7 cellular contexts compared by ENCODE assay signal in the genomic region with DNA sequence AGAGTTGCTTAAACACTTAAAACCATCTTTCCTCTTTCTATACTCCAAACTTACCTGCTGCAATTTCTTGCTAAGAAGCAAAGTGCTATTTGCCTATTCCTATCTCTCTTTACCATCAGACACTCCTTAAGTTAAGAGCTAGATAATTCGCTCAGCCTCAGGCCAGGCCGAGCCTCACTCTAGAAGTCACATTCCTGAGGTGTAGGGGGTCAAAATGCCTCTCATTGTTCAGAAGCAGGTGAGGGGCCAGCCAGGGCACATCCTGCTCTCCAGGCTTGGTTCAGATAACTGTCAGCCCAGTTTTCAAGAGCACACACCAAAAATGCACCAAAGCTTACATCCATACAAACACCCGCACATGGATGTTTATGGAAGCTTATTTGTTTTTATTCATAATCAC.
A peak's percentile ranks its signal among the peaks of the same experiment; 100 is the strongest.
DNase-seq lines count a peak whose midpoint lies in the region; ATAC-seq and TF ChIP-seq lines count a peak whose summit lies in the region.
"Not testable (repeated sequence)": the region's sequence is repeated elsewhere in the genome, so short reads cannot be mapped to it uniquely, and the experiment has no call there.

No MANE protein-coding gene starts in this region.

- not testable (repeated sequence) for TF ChIP-seq CTCF in WTC11 (IDR thresholded peaks at IDR 0.05); hepatocyte (IDR thresholded peaks at IDR 0.05; ENCODE audit: poor library complexity)

- POLR2A ChIA-PET in WTC11 (lab: Charles Lee), result not testable (repeated sequence)

- not testable (repeated sequence) for H2BK5ac ChIP-seq in trophoblast cell (ENCODE audit: low read depth, low read length, poor library complexity)

- H4K91ac ChIP-seq in trophoblast cell (ENCODE audit: low read depth, low read length), result not testable (repeated sequence)

- peaks cover 19% of the 10 kb centered on the region for H3K4me1 Mint-ChIP-seq in WTC11

- peak; percentile 92 for ATAC-seq in WTC11

- H3K79me2 ChIP-seq in hepatocyte; trophoblast cell (ENCODE audit: control insufficient read depth, insufficient read depth, low read length, poor library complexity): not testable (repeated sequence)

- H3K36me3 ChIP-seq in KOPT-K1 (ENCODE audit: insufficient read depth, low read length); hepatocyte (replicated peaks; ENCODE audit: insufficient read depth, low read depth); trophoblast cell (ENCODE audit: control insufficient read depth in 1 of 2, insufficient read depth in 2 of 2, low read length in 2 of 2): not testable (repeated sequence)

- H4K12ac ChIP-seq in trophoblast cell (ENCODE audit: low read depth, low read length), result not testable (repeated sequence)

- H3K27me3 Mint-ChIP-seq in WTC11 (ENCODE audit: low read depth), result not testable (repeated sequence)

- not testable (repeated sequence) for H3K4me2 ChIP-seq in hepatocyte; trophoblast cell (ENCODE audit: low read length)

- H3K27ac Mint-ChIP-seq in WTC11, result peak overlapping the region; percentile 87; the same call in 1 of the 2 replicates

- not testable (repeated sequence) for H3K14ac ChIP-seq in trophoblast cell (ENCODE audit: low read length)

- H3K36me3 Mint-ChIP-seq in WTC11, result not testable (repeated sequence)

- not testable (repeated sequence) for H3K23ac ChIP-seq in trophoblast cell (ENCODE audit: low read length)

- not testable (repeated sequence) for H3K4me3 ChIP-seq in hepatocyte; trophoblast cell (ENCODE audit: low read depth, low read length)

- not testable (repeated sequence) for H4K8ac ChIP-seq in trophoblast cell (ENCODE audit: low read depth, low read length)

- H3K18ac ChIP-seq in trophoblast cell (ENCODE audit: low read length), result not testable (repeated sequence)

- in situ Hi-C loops in T47D (cut with HindIII; ENCODE audit: low pct_unique_long_range_greater_than_20kb, low sequenced_read_pairs), result not testable (repeated sequence)

- H3K9me3 ChIP-seq in KOPT-K1 (ENCODE audit: insufficient read depth, low read length, poor library complexity, severe bottlenecking); hepatocyte (ENCODE audit: low read depth); trophoblast cell (ENCODE audit: insufficient read depth, low read depth, low read length): not testable (repeated sequence)

- not testable (repeated sequence) for H4K20me1 ChIP-seq in hepatocyte (ENCODE audit: insufficient read depth, poor library complexity, severe bottlenecking)

- not testable (repeated sequence) for H3K9me2 ChIP-seq in hepatocyte (replicated peaks; ENCODE audit: insufficient read depth)

- not testable (repeated sequence) for H3K9ac ChIP-seq in trophoblast cell (ENCODE audit: low read length)

- 29% methylated on average over 3 of the region's 3 CpGs for WGBS in hepatocyte (ENCODE audit: low lambda C conversion rate, missing lambda C conversion rate)
- no CpG with 5 or more reads among the region's 3 CpGs for whole genome bisulfite sequencing in trophoblast cell (ENCODE audit: extremely low coverage, insufficient coverage, insufficient read length)

- not testable (repeated sequence) for H3K4me1 ChIP-seq in hepatocyte (ENCODE audit: insufficient read depth)
- peaks cover 21 to 27% of the 10 kb centered on the region in 2 experiments for H3K4me1 ChIP-seq in trophoblast cell (ENCODE audit: control insufficient read depth in 1 of 2, insufficient read depth in 2 of 2, low read length in 2 of 2)

- not testable (repeated sequence) for H3K4ac ChIP-seq in trophoblast cell (ENCODE audit: low read depth, low read length)

- not testable (repeated sequence) for H2BK12ac ChIP-seq in trophoblast cell (ENCODE audit: low read length)

- H3K9me3 Mint-ChIP-seq in WTC11, result not testable (repeated sequence)

- H3K79me1 ChIP-seq in trophoblast cell (ENCODE audit: low read length), result not testable (repeated sequence)

- H2AFZ ChIP-seq in hepatocyte; trophoblast cell (ENCODE audit: insufficient read depth, low read length, poor library complexity): not testable (repeated sequence)

- H2AK5ac ChIP-seq in trophoblast cell (ENCODE audit: low read length), result not testable (repeated sequence)

- H3K4me3 Mint-ChIP-seq in WTC11, result not testable (repeated sequence)

- not testable (repeated sequence) for H3K27me3 ChIP-seq in hepatocyte; trophoblast cell (ENCODE audit: insufficient read depth, low read length)

- DNase-seq in ELF-1 (ENCODE audit: low read depth, low spot score), result peak; percentile 81
- DNase-seq in WTC11 (ENCODE audit: low spot score), result peak; percentile 44
- DNase-seq in T47D (ENCODE audit: low read depth in 1 of 2, low spot score in 1 of 2), result peak; percentile 1 to 37
- peak; percentile 17 for DNase-seq in hepatocyte (ENCODE audit: low spot score)
- DNase-seq in islet precursor cell, result peak; percentile 94
- DNase-seq in trophoblast cell, result peak; percentile 35 to 55

- not testable (repeated sequence) for H2BK120ac ChIP-seq in trophoblast cell (ENCODE audit: insufficient read depth, low read length, poor library complexity)

- CTCF ChIA-PET in WTC11 (lab: Charles Lee), result not testable (repeated sequence)

- H3K27ac ChIP-seq in KOPT-K1 (ENCODE audit: low read depth, low read length, poor library complexity, severe bottlenecking), result peak overlapping the region; percentile 18
- H3K27ac ChIP-seq in hepatocyte, result peak overlapping the region; percentile 61
- not testable (repeated sequence) for H3K27ac ChIP-seq in trophoblast cell (ENCODE audit: low read depth, low read length)

Comparison
In these comparisons a context has a peak if more than half of its experiments do, and no peak if none do; other contexts are left out.
1. DNase-seq: peak in every context shown above with its lines; median percentile 94 in islet precursor cell; 81 in ELF-1; 45 in trophoblast cell; 44 in WTC11; 19 in T47D; 17 in hepatocyte.